ENCODE assay signal across 14 cellular contexts in genomic region chr7:69684955-69685631, GRCh38.
DNase-seq lines count a peak whose midpoint lies in the region; ATAC-seq and TF ChIP-seq lines count a peak whose summit lies in the region.
"Had no signal": no experiment of that assay in that cellular context is flagged by ENCODE, and none has a peak within 500 bp of the region (broad histone marks: within the 10 kb centered on the region; RNA-seq: fewer than 3 reads in every experiment).

No MANE protein-coding gene starts in this region.

- H3K36me3 ChIP-seq in psoas muscle (ENCODE audit: insufficient read depth in 1 of 2, low read depth in 1 of 2), result no peaks in the 10 kb centered on the region
- H3K36me3 ChIP-seq: cardiac muscle cell, stomach had no signal

- no peaks in the 10 kb centered on the region for H3K36me3 Mint-ChIP-seq in central memory CD8-positive, alpha-beta T cell (ENCODE audit: insufficient read depth)

- H3K27me3 Mint-ChIP-seq in central memory CD8-positive, alpha-beta T cell, result no peaks in the 10 kb centered on the region

- H3K4me1 Mint-ChIP-seq in central memory CD8-positive, alpha-beta T cell, result peaks cover 17% of the 10 kb centered on the region

- ATAC-seq in GM18520 (IDR thresholded peaks at IDR 0.05; ENCODE audit: unreplicated experiment), result peak; percentile 59
- ATAC-seq in HG02763 (IDR thresholded peaks at IDR 0.05; ENCODE audit: unreplicated experiment), result peak; percentile 46
- peak; percentile 24 for ATAC-seq in central memory CD8-positive, alpha-beta T cell (replicated peaks; ENCODE audit: extremely low read depth, poor library complexity, severe bottlenecking)
- peak in 1 of 4 donors; percentile 48 for ATAC-seq in psoas muscle
- no peak for ATAC-seq in GM18517 (IDR thresholded peaks at IDR 0.05; ENCODE audit: unreplicated experiment)
- no peak for ATAC-seq in stimulated activated naive CD8-positive, alpha-beta T cell treated with anti-CD3 and anti-CD28 coated beads, Interleukin-15, Interleukin-2, amounts not matched to agents 100 U/mL and 50 U/mL, for 24 hours

- H3K9me3 Mint-ChIP-seq in central memory CD8-positive, alpha-beta T cell, result no peaks in the 10 kb centered on the region

- no peaks in the 10 kb centered on the region for H3K27me3 ChIP-seq in psoas muscle (ENCODE audit: insufficient read depth in 3 of 3, low read length in 2 of 3)
- H3K27me3 ChIP-seq: cardiac muscle cell, stomach had no signal

- H3K27ac Mint-ChIP-seq in central memory CD8-positive, alpha-beta T cell (ENCODE audit: low read depth), result peak overlapping the region; percentile 63

- DNase-seq in central memory CD8-positive, alpha-beta T cell (ENCODE audit: low spot score in 2 of 2), result no peak
- no peak for DNase-seq in psoas muscle
- no peak for DNase-seq in stimulated activated naive CD8-positive, alpha-beta T cell treated with anti-CD3 and anti-CD28 coated beads, Interleukin-15, Interleukin-2, amounts not matched to agents 100 U/mL and 50 U/mL, for 24 hours
- no peak for DNase-seq in cerebellar nuclear complex (lab: John Stamatoyannopoulos, UW)
- DNase-seq in NOMO-1 (lab: John Stamatoyannopoulos, UW; ENCODE audit: unreplicated experiment in 2 of 2), result no peak
- DNase-seq: activated gamma-delta T cell treated with Interleukin-2 at 50 U/mL for 16 hours, NCI-H1694 treated with DMSO at 0.1 percent for 48 hours, NCI-H774, stomach had no signal

- H3K27ac ChIP-seq in psoas muscle, result peak overlapping the region; percentile 11
- H3K27ac ChIP-seq: cardiac muscle cell, epithelial cell of prostate, stomach had no signal

- no peaks in the 10 kb centered on the region for H3K9me3 ChIP-seq in psoas muscle
- H3K9me3 ChIP-seq: stomach had no signal

- no peak overlapping the region for H3K4me3 ChIP-seq in psoas muscle
- H3K4me3 ChIP-seq: cardiac muscle cell, stomach had no signal

- intact Hi-C loops in psoas muscle (cut with DNase I), result no loop called here

- peak overlapping the region; percentile 12 for H3K4me3 Mint-ChIP-seq in central memory CD8-positive, alpha-beta T cell

- H3K4me1 ChIP-seq in psoas muscle, result peaks cover 31% of the 10 kb centered on the region

- TF ChIP-seq CTCF in psoas muscle (IDR thresholded peaks at IDR 0.05), result no peak

- WGBS in psoas muscle, 3 donors, result 63 to 77% (median 73%) methylated on average over 3 of the region's 3 CpGs

Comparison
In these comparisons a context has a peak if more than half of its experiments do, and no peak if none do; other contexts are left out.
1. ATAC-seq: peak in GM18520 (single experiment), HG02763 (single experiment) and central memory CD8-positive, alpha-beta T cell (single experiment); none in GM18517 (single experiment) and stimulated activated naive CD8-positive, alpha-beta T cell treated with anti-CD3 and anti-CD28 coated beads, Interleukin-15, Interleukin-2, amounts not matched to agents 100 U/mL and 50 U/mL, for 24 hours (single experiment).